1 cellular context compared by ENCODE assay signal in the genomic region with DNA sequence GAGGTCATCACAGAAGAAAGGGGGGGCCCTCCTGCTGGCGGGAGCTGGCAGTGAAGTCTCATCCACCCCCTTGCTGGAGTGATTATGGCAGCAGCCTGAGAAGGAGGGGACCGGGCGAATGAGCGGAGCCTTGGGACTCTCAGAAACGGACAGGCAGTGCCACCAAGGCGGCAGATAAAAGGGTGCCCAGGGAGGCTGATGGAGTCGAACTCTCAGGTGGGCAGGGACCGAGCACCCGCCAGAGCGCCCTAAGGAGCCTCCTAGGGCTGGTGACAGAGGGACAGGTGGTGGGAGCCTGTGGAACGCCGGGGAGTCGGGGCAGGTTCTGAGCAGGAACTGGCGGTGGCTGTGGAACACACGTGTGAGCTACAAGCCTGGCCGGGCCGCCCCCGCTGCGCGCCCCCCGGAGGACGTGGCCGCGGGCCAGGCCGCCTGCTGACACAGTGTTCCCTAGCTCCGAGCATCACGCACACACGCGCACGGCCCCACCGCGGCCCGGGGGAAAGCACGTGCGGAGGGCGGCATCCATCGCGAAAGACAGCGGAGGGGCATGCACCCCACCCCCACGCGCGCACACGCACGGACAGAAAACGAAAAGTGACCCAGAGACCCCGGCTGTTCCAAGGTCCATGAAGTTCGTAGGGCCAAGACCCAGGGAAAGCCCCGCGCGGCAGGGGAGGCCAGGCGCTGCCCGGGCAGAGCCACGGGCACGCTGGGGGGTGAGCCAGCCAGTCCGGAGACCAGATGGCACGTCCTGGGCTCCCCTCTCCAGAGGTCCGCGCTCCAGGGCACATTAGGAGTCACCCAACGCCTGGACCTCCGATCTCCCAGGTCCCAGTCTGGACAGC.
TF ChIP-seq lines count a peak whose summit lies in the region.

No MANE protein-coding gene starts in this region.

TF ChIP-seq in HepG2, 621 proteins besides CTCF, POLR2A, EP300 and RAD21 (continued from another document and continues in another):
- TF ChIP-seq, protein P1, sequence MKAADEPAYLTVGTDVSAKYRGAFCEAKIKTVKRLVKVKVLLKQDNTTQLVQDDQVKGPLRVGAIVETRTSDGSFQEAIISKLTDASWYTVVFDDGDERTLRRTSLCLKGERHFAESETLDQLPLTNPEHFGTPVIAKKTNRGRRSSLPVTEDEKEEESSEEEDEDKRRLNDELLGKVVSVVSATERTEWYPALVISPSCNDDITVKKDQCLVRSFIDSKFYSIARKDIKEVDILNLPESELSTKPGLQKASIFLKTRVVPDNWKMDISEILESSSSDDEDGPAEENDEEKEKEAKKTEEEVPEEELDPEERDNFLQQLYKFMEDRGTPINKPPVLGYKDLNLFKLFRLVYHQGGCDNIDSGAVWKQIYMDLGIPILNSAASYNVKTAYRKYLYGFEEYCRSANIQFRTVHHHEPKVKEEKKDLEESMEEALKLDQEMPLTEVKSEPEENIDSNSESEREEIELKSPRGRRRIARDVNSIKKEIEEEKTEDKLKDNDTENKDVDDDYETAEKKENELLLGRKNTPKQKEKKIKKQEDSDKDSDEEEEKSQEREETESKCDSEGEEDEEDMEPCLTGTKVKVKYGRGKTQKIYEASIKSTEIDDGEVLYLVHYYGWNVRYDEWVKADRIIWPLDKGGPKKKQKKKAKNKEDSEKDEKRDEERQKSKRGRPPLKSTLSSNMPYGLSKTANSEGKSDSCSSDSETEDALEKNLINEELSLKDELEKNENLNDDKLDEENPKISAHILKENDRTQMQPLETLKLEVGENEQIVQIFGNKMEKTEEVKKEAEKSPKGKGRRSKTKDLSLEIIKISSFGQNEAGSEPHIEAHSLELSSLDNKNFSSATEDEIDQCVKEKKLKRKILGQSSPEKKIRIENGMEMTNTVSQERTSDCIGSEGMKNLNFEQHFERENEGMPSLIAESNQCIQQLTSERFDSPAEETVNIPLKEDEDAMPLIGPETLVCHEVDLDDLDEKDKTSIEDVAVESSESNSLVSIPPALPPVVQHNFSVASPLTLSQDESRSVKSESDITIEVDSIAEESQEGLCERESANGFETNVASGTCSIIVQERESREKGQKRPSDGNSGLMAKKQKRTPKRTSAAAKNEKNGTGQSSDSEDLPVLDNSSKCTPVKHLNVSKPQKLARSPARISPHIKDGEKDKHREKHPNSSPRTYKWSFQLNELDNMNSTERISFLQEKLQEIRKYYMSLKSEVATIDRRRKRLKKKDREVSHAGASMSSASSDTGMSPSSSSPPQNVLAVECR (CRISPR knock-in tag; IDR thresholded peaks at IDR 0.05; ENCODE audit: borderline replicate concordance), result peak; percentile 77
- TF ChIP-seq SAP130 (CRISPR knock-in tag; IDR thresholded peaks at IDR 0.05; ENCODE audit: low read depth) (peak; percentile 75), MXD4 (CRISPR knock-in tag; IDR thresholded peaks at IDR 0.05) (peak; percentile 28; the same call in 1 of the 2 replicates), ZNF780A (CRISPR knock-in tag; IDR thresholded peaks at IDR 0.05) (no peak; the same call in 1 of the 2 replicates), ATF7 (IDR thresholded peaks at IDR 0.05) (no peak), ATF7 (CRISPR knock-in tag; IDR thresholded peaks at IDR 0.05) (no peak), NRL (CRISPR knock-in tag; IDR thresholded peaks at IDR 0.05; ENCODE audit: borderline replicate concordance) (peak; percentile 45; the same call in 1 of the 2 replicates), NCOA1 (CRISPR knock-in tag; IDR thresholded peaks at IDR 0.05) (0 out of 2 replicates have a peak, but pooled peaks have one; percentile 50), FOXK1 (CRISPR knock-in tag; IDR thresholded peaks at IDR 0.05; ENCODE audit: borderline replicate concordance, low read depth) (peak; percentile 26; the same call in 1 of the 2 replicates), CBX5 (CRISPR knock-in tag; IDR thresholded peaks at IDR 0.05; ENCODE audit: borderline replicate concordance) (peak; percentile 31; the same call in 1 of the 2 replicates), ZNF790 (CRISPR knock-in tag; IDR thresholded peaks at IDR 0.05; ENCODE audit: borderline replicate concordance) (peak; percentile 22; the same call in 1 of the 2 replicates), ZNF615 (CRISPR knock-in tag; IDR thresholded peaks at IDR 0.05; ENCODE audit: borderline replicate concordance) (no peak), GABPB1 (CRISPR knock-in tag; IDR thresholded peaks at IDR 0.05) (peak; percentile 67; the same call in 1 of the 2 replicates), ZNF20 (CRISPR knock-in tag; IDR thresholded peaks at IDR 0.05) (0 out of 2 replicates have a peak, but pooled peaks have one; percentile 22), ELF3 (CRISPR knock-in tag; IDR thresholded peaks at IDR 0.05) (0 out of 2 replicates have a peak, but pooled peaks have one; percentile 22), ONECUT2 (CRISPR knock-in tag; IDR thresholded peaks at IDR 0.05) (no peak), JUN (CRISPR knock-in tag; IDR thresholded peaks at IDR 0.05) (no peak), ZFYVE20 (CRISPR knock-in tag; IDR thresholded peaks at IDR 0.05; ENCODE audit: borderline replicate concordance, low read depth) (no peak; the same call in 1 of the 2 replicates), MTA1 (CRISPR knock-in tag; IDR thresholded peaks at IDR 0.05; ENCODE audit: borderline replicate concordance) (peak; percentile 35), HOXA5 (CRISPR knock-in tag; IDR thresholded peaks at IDR 0.05) (peak; percentile 8; the same call in 1 of the 2 replicates), SMAD1 (CRISPR knock-in tag; IDR thresholded peaks at IDR 0.05; ENCODE audit: borderline replicate concordance, low read depth) (no peak), ARID2 (CRISPR knock-in tag; IDR thresholded peaks at IDR 0.05; ENCODE audit: borderline replicate concordance) (peak; percentile 89), ZNF343 (CRISPR knock-in tag; IDR thresholded peaks at IDR 0.05) (no peak), DNMT1 (CRISPR knock-in tag; IDR thresholded peaks at IDR 0.05) (peak; percentile 94), LCORL (IDR thresholded peaks at IDR 0.05) (no peak), LCORL (CRISPR knock-in tag; IDR thresholded peaks at IDR 0.05) (0 out of 2 replicates have a peak, but pooled peaks have one; percentile 25), NONO (IDR thresholded peaks at IDR 0.05) (no peak), NONO (CRISPR knock-in tag; conservative IDR thresholded peaks at IDR 0.05) (peak; percentile 37; the same call in 1 of the 2 replicates)
- TF ChIP-seq, protein P2, sequence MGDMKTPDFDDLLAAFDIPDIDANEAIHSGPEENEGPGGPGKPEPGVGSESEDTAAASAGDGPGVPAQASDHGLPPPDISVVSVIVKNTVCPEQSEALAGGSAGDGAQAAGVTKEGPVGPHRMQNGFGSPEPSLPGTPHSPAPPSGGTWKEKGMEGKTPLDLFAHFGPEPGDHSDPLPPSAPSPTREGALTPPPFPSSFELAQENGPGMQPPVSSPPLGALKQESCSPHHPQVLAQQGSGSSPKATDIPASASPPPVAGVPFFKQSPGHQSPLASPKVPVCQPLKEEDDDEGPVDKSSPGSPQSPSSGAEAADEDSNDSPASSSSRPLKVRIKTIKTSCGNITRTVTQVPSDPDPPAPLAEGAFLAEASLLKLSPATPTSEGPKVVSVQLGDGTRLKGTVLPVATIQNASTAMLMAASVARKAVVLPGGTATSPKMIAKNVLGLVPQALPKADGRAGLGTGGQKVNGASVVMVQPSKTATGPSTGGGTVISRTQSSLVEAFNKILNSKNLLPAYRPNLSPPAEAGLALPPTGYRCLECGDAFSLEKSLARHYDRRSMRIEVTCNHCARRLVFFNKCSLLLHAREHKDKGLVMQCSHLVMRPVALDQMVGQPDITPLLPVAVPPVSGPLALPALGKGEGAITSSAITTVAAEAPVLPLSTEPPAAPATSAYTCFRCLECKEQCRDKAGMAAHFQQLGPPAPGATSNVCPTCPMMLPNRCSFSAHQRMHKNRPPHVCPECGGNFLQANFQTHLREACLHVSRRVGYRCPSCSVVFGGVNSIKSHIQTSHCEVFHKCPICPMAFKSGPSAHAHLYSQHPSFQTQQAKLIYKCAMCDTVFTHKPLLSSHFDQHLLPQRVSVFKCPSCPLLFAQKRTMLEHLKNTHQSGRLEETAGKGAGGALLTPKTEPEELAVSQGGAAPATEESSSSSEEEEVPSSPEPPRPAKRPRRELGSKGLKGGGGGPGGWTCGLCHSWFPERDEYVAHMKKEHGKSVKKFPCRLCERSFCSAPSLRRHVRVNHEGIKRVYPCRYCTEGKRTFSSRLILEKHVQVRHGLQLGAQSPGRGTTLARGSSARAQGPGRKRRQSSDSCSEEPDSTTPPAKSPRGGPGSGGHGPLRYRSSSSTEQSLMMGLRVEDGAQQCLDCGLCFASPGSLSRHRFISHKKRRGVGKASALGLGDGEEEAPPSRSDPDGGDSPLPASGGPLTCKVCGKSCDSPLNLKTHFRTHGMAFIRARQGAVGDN (CRISPR knock-in tag; IDR thresholded peaks at IDR 0.05), result peak; percentile 83
- TF ChIP-seq, protein P3, sequence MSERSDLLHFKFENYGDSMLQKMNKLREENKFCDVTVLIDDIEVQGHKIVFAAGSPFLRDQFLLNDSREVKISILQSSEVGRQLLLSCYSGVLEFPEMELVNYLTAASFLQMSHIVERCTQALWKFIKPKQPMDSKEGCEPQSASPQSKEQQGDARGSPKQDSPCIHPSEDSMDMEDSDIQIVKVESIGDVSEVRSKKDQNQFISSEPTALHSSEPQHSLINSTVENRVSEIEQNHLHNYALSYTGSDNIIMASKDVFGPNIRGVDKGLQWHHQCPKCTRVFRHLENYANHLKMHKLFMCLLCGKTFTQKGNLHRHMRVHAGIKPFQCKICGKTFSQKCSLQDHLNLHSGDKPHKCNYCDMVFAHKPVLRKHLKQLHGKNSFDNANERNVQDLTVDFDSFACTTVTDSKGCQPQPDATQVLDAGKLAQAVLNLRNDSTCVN (CRISPR knock-in tag; IDR thresholded peaks at IDR 0.05; ENCODE audit: borderline replicate concordance), result peak; percentile 32; the same call in 1 of the 2 replicates
- TF ChIP-seq, protein P4, sequence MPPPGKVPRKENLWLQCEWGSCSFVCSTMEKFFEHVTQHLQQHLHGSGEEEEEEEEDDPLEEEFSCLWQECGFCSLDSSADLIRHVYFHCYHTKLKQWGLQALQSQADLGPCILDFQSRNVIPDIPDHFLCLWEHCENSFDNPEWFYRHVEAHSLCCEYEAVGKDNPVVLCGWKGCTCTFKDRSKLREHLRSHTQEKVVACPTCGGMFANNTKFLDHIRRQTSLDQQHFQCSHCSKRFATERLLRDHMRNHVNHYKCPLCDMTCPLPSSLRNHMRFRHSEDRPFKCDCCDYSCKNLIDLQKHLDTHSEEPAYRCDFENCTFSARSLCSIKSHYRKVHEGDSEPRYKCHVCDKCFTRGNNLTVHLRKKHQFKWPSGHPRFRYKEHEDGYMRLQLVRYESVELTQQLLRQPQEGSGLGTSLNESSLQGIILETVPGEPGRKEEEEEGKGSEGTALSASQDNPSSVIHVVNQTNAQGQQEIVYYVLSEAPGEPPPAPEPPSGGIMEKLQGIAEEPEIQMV (CRISPR knock-in tag; IDR thresholded peaks at IDR 0.05; ENCODE audit: low read depth), result 0 out of 2 replicates have a peak, but pooled peaks have one; percentile 19
- TF ChIP-seq, protein P5, sequence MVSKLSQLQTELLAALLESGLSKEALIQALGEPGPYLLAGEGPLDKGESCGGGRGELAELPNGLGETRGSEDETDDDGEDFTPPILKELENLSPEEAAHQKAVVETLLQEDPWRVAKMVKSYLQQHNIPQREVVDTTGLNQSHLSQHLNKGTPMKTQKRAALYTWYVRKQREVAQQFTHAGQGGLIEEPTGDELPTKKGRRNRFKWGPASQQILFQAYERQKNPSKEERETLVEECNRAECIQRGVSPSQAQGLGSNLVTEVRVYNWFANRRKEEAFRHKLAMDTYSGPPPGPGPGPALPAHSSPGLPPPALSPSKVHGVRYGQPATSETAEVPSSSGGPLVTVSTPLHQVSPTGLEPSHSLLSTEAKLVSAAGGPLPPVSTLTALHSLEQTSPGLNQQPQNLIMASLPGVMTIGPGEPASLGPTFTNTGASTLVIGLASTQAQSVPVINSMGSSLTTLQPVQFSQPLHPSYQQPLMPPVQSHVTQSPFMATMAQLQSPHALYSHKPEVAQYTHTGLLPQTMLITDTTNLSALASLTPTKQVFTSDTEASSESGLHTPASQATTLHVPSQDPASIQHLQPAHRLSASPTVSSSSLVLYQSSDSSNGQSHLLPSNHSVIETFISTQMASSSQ (IDR thresholded peaks at IDR 0.05; ENCODE audit: low read depth), result no peak
- TF ChIP-seq, protein P5 (CRISPR knock-in tag; IDR thresholded peaks at IDR 0.05; ENCODE audit: borderline replicate concordance), result peak; percentile 25; the same call in 1 of the 2 replicates
- TF ChIP-seq, protein P6, sequence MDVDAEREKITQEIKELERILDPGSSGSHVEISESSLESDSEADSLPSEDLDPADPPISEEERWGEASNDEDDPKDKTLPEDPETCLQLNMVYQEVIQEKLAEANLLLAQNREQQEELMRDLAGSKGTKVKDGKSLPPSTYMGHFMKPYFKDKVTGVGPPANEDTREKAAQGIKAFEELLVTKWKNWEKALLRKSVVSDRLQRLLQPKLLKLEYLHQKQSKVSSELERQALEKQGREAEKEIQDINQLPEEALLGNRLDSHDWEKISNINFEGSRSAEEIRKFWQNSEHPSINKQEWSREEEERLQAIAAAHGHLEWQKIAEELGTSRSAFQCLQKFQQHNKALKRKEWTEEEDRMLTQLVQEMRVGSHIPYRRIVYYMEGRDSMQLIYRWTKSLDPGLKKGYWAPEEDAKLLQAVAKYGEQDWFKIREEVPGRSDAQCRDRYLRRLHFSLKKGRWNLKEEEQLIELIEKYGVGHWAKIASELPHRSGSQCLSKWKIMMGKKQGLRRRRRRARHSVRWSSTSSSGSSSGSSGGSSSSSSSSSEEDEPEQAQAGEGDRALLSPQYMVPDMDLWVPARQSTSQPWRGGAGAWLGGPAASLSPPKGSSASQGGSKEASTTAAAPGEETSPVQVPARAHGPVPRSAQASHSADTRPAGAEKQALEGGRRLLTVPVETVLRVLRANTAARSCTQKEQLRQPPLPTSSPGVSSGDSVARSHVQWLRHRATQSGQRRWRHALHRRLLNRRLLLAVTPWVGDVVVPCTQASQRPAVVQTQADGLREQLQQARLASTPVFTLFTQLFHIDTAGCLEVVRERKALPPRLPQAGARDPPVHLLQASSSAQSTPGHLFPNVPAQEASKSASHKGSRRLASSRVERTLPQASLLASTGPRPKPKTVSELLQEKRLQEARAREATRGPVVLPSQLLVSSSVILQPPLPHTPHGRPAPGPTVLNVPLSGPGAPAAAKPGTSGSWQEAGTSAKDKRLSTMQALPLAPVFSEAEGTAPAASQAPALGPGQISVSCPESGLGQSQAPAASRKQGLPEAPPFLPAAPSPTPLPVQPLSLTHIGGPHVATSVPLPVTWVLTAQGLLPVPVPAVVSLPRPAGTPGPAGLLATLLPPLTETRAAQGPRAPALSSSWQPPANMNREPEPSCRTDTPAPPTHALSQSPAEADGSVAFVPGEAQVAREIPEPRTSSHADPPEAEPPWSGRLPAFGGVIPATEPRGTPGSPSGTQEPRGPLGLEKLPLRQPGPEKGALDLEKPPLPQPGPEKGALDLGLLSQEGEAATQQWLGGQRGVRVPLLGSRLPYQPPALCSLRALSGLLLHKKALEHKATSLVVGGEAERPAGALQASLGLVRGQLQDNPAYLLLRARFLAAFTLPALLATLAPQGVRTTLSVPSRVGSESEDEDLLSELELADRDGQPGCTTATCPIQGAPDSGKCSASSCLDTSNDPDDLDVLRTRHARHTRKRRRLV (CRISPR knock-in tag; IDR thresholded peaks at IDR 0.05), result peak; percentile 68; the same call in 1 of the 2 replicates
